Comparison of ENCODE assay signal across 13 cellular contexts in the genomic region with DNA sequence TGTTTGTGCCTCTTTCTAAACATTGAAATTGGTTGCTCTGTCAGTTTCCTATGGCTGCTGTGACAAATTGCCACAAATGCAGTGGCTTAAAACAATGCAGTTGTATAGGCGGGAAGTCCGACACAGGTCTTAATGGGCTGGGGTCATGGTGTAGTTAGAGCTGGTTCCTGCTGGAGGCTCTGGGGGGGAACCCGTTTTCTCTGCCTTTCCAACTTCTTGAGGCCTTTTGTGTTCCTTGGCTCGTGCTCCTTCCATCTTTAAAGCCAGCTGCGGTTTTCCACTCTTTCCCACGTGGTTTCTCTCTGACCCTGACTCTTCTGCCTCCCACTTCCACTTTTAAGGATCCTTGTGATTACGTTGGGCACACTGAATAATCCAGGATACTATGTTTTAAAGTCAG. TPM values are rescaled to one million over a fixed set of nuclear protein-coding genes. Genes with fewer than 3 reads are reported as not detected.
DNase-seq lines count a peak whose midpoint lies in the region; ATAC-seq, FAIRE-seq and TF ChIP-seq lines count a peak whose summit lies in the region.
"Had no signal": no experiment of that assay in that cellular context is flagged by ENCODE, and none has a peak within 500 bp of the region (broad histone marks: within the 10 kb centered on the region; RNA-seq: fewer than 3 reads in every experiment).

No MANE protein-coding gene starts in this region.

- H3K9ac ChIP-seq in endothelial cell of umbilical vein (replicated peaks; ENCODE audit: extremely low read depth, insufficient read depth, low read length) = no peak overlapping the region

- CTCF ChIA-PET in endothelial cell of umbilical vein (lab: Charles Lee) = interaction anchor here (0.8 to 3.6 kb wide), 6 partner anchors 8 to 113 kb away, joined by 3 to 14 read pairs (median 6); partner anchors contain the start of gene B9D1

- H3K4me3 ChIP-seq in endothelial cell of umbilical vein (replicated peaks in 1 of 3; ENCODE audit: insufficient read depth in 1 of 3, low read depth in 1 of 3, low read length in 3 of 3) = no peak overlapping the region

- no peaks in the 10 kb centered on the region for H3K36me3 ChIP-seq in endothelial cell of umbilical vein (ENCODE audit: control insufficient read depth in 2 of 2, extremely low read depth in 1 of 2, insufficient read depth in 2 of 2, low read length in 2 of 2)

- H4K20me1 ChIP-seq in endothelial cell of umbilical vein (replicated peaks; ENCODE audit: control insufficient read depth, extremely low read depth, insufficient read depth, low read length) = no peaks in the 10 kb centered on the region

- intact Hi-C loops in endothelial cell of umbilical vein (cut with micrococcal nuclease) = no loop called here

- peaks cover 65% of the 10 kb centered on the region for H3K79me2 ChIP-seq in endothelial cell of umbilical vein (ENCODE audit: control insufficient read depth, insufficient read depth, low read length)

- POLR2A ChIA-PET in endothelial cell of umbilical vein (lab: Charles Lee) = no interaction called here

- H3K9me1 ChIP-seq in endothelial cell of umbilical vein (replicated peaks; ENCODE audit: control insufficient read depth, extremely low read depth, insufficient read depth, low read length) = no peaks in the 10 kb centered on the region

- BruUV-seq in endothelial cell of umbilical vein (replicated peaks; lab: Mats Ljungman, UMichigan) = no TSS peak

- no peaks in the 10 kb centered on the region for H3K9me3 ChIP-seq in endothelial cell of umbilical vein (replicated peaks; ENCODE audit: control insufficient read depth, insufficient read depth, low read length)

- dilution Hi-C loops in endothelial cell of umbilical vein (cut with MboI; ENCODE audit: extremely low pct_ligation_motif_present, low sequenced_read_pairs) = no loop called here

- H2AFZ ChIP-seq in endothelial cell of umbilical vein (ENCODE audit: low read depth, low read length) = no peak overlapping the region

- H3K4me2 ChIP-seq in endothelial cell of umbilical vein (ENCODE audit: insufficient read depth, low read length) = no peak overlapping the region

- ATAC-seq in GM18517 (IDR thresholded peaks at IDR 0.05; ENCODE audit: unreplicated experiment) = no peak

- FAIRE-seq in endothelial cell of umbilical vein (lab: Jason Lieb, UNC) = peak; percentile 12
- FAIRE-seq: G401.6 had no signal

- TF ChIP-seq CTCF in endothelial cell of umbilical vein (IDR thresholded peaks at IDR 0.05; ENCODE audit: extremely low read depth in 1 of 2, insufficient read depth in 1 of 2, low read depth in 1 of 2, low read length in 2 of 2) = no peak

- no peak for TF ChIP-seq POLR2A in endothelial cell of umbilical vein (IDR thresholded peaks at IDR 0.05; ENCODE audit: low read depth, low read length)

- no peak overlapping the region for H3K27ac ChIP-seq in endothelial cell of umbilical vein (ENCODE audit: insufficient read depth, low read depth, low read length)
- peak overlapping the region; percentile 97 for H3K27ac ChIP-seq in substantia nigra (ENCODE audit: low read depth, low read length, poor library complexity, severe bottlenecking)

- H3K27me3 ChIP-seq in endothelial cell of umbilical vein (ENCODE audit: control insufficient read depth in 2 of 2, insufficient read depth in 2 of 2, low read length in 2 of 2) = no peaks in the 10 kb centered on the region

- peak; percentile 31 for DNase-seq in RPMI7951 (ENCODE audit: low read depth)
- peak; percentile 75 for DNase-seq in endothelial cell of umbilical vein (ENCODE audit: low read depth, low spot score)
- peak; percentile 28 for DNase-seq in mesenteric fat pad (ENCODE audit: low spot score)
- DNase-seq in substantia nigra (lab: John Stamatoyannopoulos, UW) = no peak
- DNase-seq in NCI-H1436 treated with DMSO at 0.1 percent for 48 hours (lab: John Stamatoyannopoulos, UW) = no peak
- no peak for DNase-seq in AG20443 (ENCODE audit: low spot score)
- DNase-seq in NCI-H128 (lab: John Stamatoyannopoulos, UW; ENCODE audit: unreplicated experiment) = no peak
- DNase-seq: activated CD4-positive, alpha-beta T cell treated with anti-CD3 and anti-CD28 coated beads for 1 hour; NCI-H1105; NCI-H774; retina had no signal

- H3K4me1 ChIP-seq in endothelial cell of umbilical vein (ENCODE audit: control insufficient read depth, extremely low read depth, insufficient read depth, low read length) = peaks cover 8% of the 10 kb centered on the region

TF ChIP-seq in endothelial cell of umbilical vein, 7 proteins besides CTCF, POLR2A, EP300 and RAD21:
- TF ChIP-seq FOS (IDR thresholded peaks at IDR 0.05; ENCODE audit: borderline replicate concordance, insufficient read depth, low read length) (no peak), JUN (IDR thresholded peaks at IDR 0.05; ENCODE audit: borderline replicate concordance, insufficient read depth, insufficient read length, low read depth) (no peak), MYC (IDR thresholded peaks at IDR 0.05; ENCODE audit: low read depth, low read length) (no peak), POLR2AphosphoS5 (IDR thresholded peaks at IDR 0.05; ENCODE audit: insufficient read depth, low read depth, low read length) (no peak), MAX (IDR thresholded peaks at IDR 0.05; ENCODE audit: insufficient read depth, insufficient read length) (no peak), GATA2 (IDR thresholded peaks at IDR 0.05; ENCODE audit: insufficient read depth, insufficient read length, low read depth, low read length) (no peak), EZH2 (IDR thresholded peaks at IDR 0.05; ENCODE audit: borderline replicate concordance, low read depth, low read length, severe bottlenecking) (no peak)

RNA-seq across cellular contexts. Expression of gene EPN2, which starts 12.5 kb away (rescaled TPM):
- 9.0 and 15.3 TPM in 2 replicates for total RNA-seq in RPMI7951 (2014; rRNA removed; shearing (Covaris generic))
- total RNA-seq in endothelial cell of umbilical vein = 55.3 and 70.5 TPM in 2 replicates
- 39.6 and 40.3 TPM in 2 replicates for polyA plus RNA-seq in endothelial cell of umbilical vein
- 32.3 and 33.2 TPM in 2 replicates for polyA plus RNA-seq in endothelial cell of umbilical vein (2011; cell fraction: cytosol; rRNA removed)
- 70.5 and 72.9 TPM in 2 replicates for polyA plus RNA-seq in endothelial cell of umbilical vein (2011; cell fraction: nucleus; rRNA removed)
- polyA plus RNA-seq in endothelial cell of umbilical vein (2012) = 54.8 and 59.3 TPM in 2 replicates
- 60.8 and 104 TPM in 2 replicates for polyA minus RNA-seq in endothelial cell of umbilical vein
- polyA minus RNA-seq in endothelial cell of umbilical vein (2011; cell fraction: cytosol; rRNA and poly(A)+ RNA removed) = 16.4 TPM
- 52.7 and 59.7 TPM in 2 replicates for polyA minus RNA-seq in endothelial cell of umbilical vein (2011; cell fraction: nucleus; rRNA and poly(A)+ RNA removed)
- 45.1 TPM for total RNA-seq in mesenteric fat pad

Comparison
In these comparisons a context has a peak if more than half of its experiments do, and no peak if none do; other contexts are left out.
1. DNase-seq: peak in RPMI7951 (single experiment), endothelial cell of umbilical vein (single experiment) and mesenteric fat pad (single experiment); none in substantia nigra (0 of 49), NCI-H1436 treated with DMSO at 0.1 percent for 48 hours (single experiment), AG20443 (single experiment) and NCI-H128 (single experiment).